8 cellular contexts compared by ENCODE assay signal in genomic region chr10:69348824-69349541, GRCh38.
DNase-seq lines count a peak whose midpoint lies in the region; ATAC-seq, FAIRE-seq and TF ChIP-seq lines count a peak whose summit lies in the region.

No MANE protein-coding gene starts in this region.

- H3K27me3 ChIP-seq in astrocyte (ENCODE audit: insufficient read depth, low read length): no peaks in the 10 kb centered on the region
- H3K27me3 ChIP-seq in vagina: no peaks in the 10 kb centered on the region

- H3K4me1 Mint-ChIP-seq in astrocyte (ENCODE audit: low read depth, unreplicated experiment): peaks cover 29% of the 10 kb centered on the region

- DNase-seq in GOT3 (lab: John Stamatoyannopoulos, UW): peak; percentile 24
- peak; percentile 50 for DNase-seq in NCI-H2196 treated with DMSO at 0.1 percent for 48 hours (lab: John Stamatoyannopoulos, UW; ENCODE audit: unreplicated experiment)
- DNase-seq in astrocyte (ENCODE audit: low read depth): peak; percentile 96
- peak; percentile 47 to 60 for DNase-seq in left colon
- DNase-seq in vagina (ENCODE audit: extremely low spot score in 2 of 2): no peak
- no peak for DNase-seq in frontal cortex (ENCODE audit: low spot score in 2 of 2)

- H3K4me3 ChIP-seq in astrocyte (ENCODE audit: insufficient read depth, low read depth, low read length) (no peak overlapping the region), vagina (no peak overlapping the region)

- H3K79me2 ChIP-seq in astrocyte (ENCODE audit: insufficient read depth, low read length): peaks cover 32% of the 10 kb centered on the region

- no peak overlapping the region for H3K4me3 Mint-ChIP-seq in astrocyte (ENCODE audit: unreplicated experiment)

- H3K27me3 Mint-ChIP-seq in astrocyte (ENCODE audit: low read depth, unreplicated experiment): no peaks in the 10 kb centered on the region

- FAIRE-seq in astrocyte (lab: Jason Lieb, UNC): peak; percentile 9
- no peak for FAIRE-seq in frontal cortex (lab: Jason Lieb, UNC)

- H3K36me3 Mint-ChIP-seq in astrocyte (ENCODE audit: low read depth, unreplicated experiment): peaks cover 25% of the 10 kb centered on the region

- H2AFZ ChIP-seq in astrocyte (ENCODE audit: low read depth, low read length): no peak overlapping the region

- ATAC-seq in left colon (peak; percentile 83), HG02571 (IDR thresholded peaks at IDR 0.05; ENCODE audit: unreplicated experiment) (no peak), HG02973 (IDR thresholded peaks at IDR 0.05; ENCODE audit: unreplicated experiment) (no peak)

- H3K9me3 ChIP-seq in astrocyte (ENCODE audit: insufficient read depth, low read depth, low read length) (no peaks in the 10 kb centered on the region), vagina (no peaks in the 10 kb centered on the region)

- H3K4me2 ChIP-seq in astrocyte (ENCODE audit: low read length): peak overlapping the region; percentile 51

- no peak overlapping the region for H3K27ac Mint-ChIP-seq in astrocyte (ENCODE audit: unreplicated experiment)

- H3K4me1 ChIP-seq in astrocyte (ENCODE audit: insufficient read depth, low read length) (peaks cover 47% of the 10 kb centered on the region), vagina (peaks cover 61% of the 10 kb centered on the region)

- peaks cover 14% of the 10 kb centered on the region for H4K20me1 ChIP-seq in astrocyte (ENCODE audit: insufficient read depth, low read length)

- H3K9me3 Mint-ChIP-seq in astrocyte (ENCODE audit: unreplicated experiment): no peaks in the 10 kb centered on the region

- H3K27ac ChIP-seq in astrocyte (ENCODE audit: low read depth, low read length) (peak overlapping the region; percentile 83), vagina (peak overlapping the region; percentile 83)

- H3K36me3 ChIP-seq in astrocyte (ENCODE audit: insufficient read depth, low read length) (no peaks in the 10 kb centered on the region), vagina (peaks cover 0 to 11% of the 10 kb centered on the region in 2 donors)

- TF ChIP-seq POLR2A in vagina (IDR thresholded peaks at IDR 0.05): no peak

- TF ChIP-seq CTCF in astrocyte (IDR thresholded peaks at IDR 0.05; ENCODE audit: insufficient read depth, low read depth, low read length) (no peak), vagina (IDR thresholded peaks at IDR 0.05) (no peak)

- intact Hi-C loops in left colon (cut with DNase I, micrococcal nuclease) (no loop called here), vagina (cut with DNase I) (no loop called here)

- H3K9ac ChIP-seq in astrocyte (ENCODE audit: low read length): peak overlapping the region; percentile 23

Comparison
In these comparisons a context has a peak if more than half of its experiments do, and no peak if none do; other contexts are left out.
1. DNase-seq: peak in GOT3 (single experiment), NCI-H2196 treated with DMSO at 0.1 percent for 48 hours (single experiment), astrocyte (single experiment) and left colon (2 of 2); none in vagina (0 of 2) and frontal cortex (0 of 2).